Comparison of ENCODE assay signal across 14 cellular contexts in genomic region chrX:154348646-154349358, GRCh38. TPM values are rescaled to one million over a fixed set of nuclear protein-coding genes. Genes with fewer than 3 reads are reported as not detected.
A peak's percentile ranks its signal among the peaks of the same experiment; 100 is the strongest.
DNase-seq lines count a peak whose midpoint lies in the region; ATAC-seq and TF ChIP-seq lines count a peak whose summit lies in the region.
"Had no signal": no experiment of that assay in that cellular context is flagged by ENCODE, and none has a peak within 500 bp of the region (broad histone marks: within the 10 kb centered on the region; RNA-seq: fewer than 3 reads in every experiment).

No MANE protein-coding gene starts in this region.

- H3K36me3 Mint-ChIP-seq in activated CD8-positive, alpha-beta T cell treated with anti-CD3 and anti-CD28 coated beads for 36 hours (ENCODE audit: low read depth): peaks cover 20% of the 10 kb centered on the region

- H3K27me3 ChIP-seq in lower lobe of right lung (ENCODE audit: low read depth): no peaks in the 10 kb centered on the region
- H3K27me3 ChIP-seq: adrenal gland, right lobe of liver, upper lobe of left lung had no signal

- H3K27me3 Mint-ChIP-seq in activated CD8-positive, alpha-beta T cell treated with anti-CD3 and anti-CD28 coated beads for 36 hours: no peaks in the 10 kb centered on the region

- H3K27ac Mint-ChIP-seq in activated CD8-positive, alpha-beta T cell treated with anti-CD3 and anti-CD28 coated beads for 36 hours: peak overlapping the region; percentile 55

- H3K9me3 Mint-ChIP-seq in activated CD8-positive, alpha-beta T cell treated with anti-CD3 and anti-CD28 coated beads for 36 hours: no peaks in the 10 kb centered on the region

- peaks cover 45% of the 10 kb centered on the region for H3K4me1 Mint-ChIP-seq in activated CD8-positive, alpha-beta T cell treated with anti-CD3 and anti-CD28 coated beads for 36 hours (ENCODE audit: low read depth)

- no peak overlapping the region for H3K27ac ChIP-seq in lower lobe of right lung
- H3K27ac ChIP-seq: adrenal gland, right lobe of liver, upper lobe of left lung had no signal

- H3K36me3 ChIP-seq in lower lobe of right lung: peaks cover 52% of the 10 kb centered on the region

- no peak for TF ChIP-seq CTCF in activated CD8-positive, alpha-beta T cell treated with anti-CD3 and anti-CD28 coated beads for 36 hours (IDR thresholded peaks at IDR 0.05)
- TF ChIP-seq CTCF in lower lobe of right lung (IDR thresholded peaks at IDR 0.05): no peak

- H3K4me3 ChIP-seq in lower lobe of right lung: no peak overlapping the region
- H3K4me3 ChIP-seq: adrenal gland, right lobe of liver, upper lobe of left lung had no signal

- peaks cover 25% of the 10 kb centered on the region for H3K4me1 ChIP-seq in lower lobe of right lung
- H3K4me1 ChIP-seq: adrenal gland had no signal

- intact Hi-C loops in activated CD8-positive, alpha-beta T cell treated with anti-CD3 and anti-CD28 coated beads for 36 hours (cut with micrococcal nuclease): no loop called here
- intact Hi-C loops in lower lobe of right lung (cut with DNase I): no loop called here

- no peaks in the 10 kb centered on the region for H3K9me3 ChIP-seq in lower lobe of right lung
- H3K9me3 ChIP-seq: adrenal gland, right lobe of liver, upper lobe of left lung had no signal

- POLR2A ChIA-PET in activated CD8-positive, alpha-beta T cell treated with anti-CD3 and anti-CD28 coated beads for 36 hours (lab: Charles Lee): interaction anchor here (0.8 to 3.9 kb wide), 4 partner anchors 13 to 51 kb away, joined by 3 to 21 read pairs (median 5); partner anchors contain the start of gene RPL10

- peak; percentile 1 for DNase-seq in stimulated activated CD4-positive, alpha-beta T cell treated with anti-CD3 and anti-CD28 coated beads, Interleukin-15, amount 100 ng/mL, for 24 hours
- no peak for DNase-seq in stimulated activated CD4-positive, alpha-beta T cell treated with anti-CD3 and anti-CD28 coated beads, Interleukin-4, amount 100 ng/mL, for 4 hours
- DNase-seq in activated CD8-positive, alpha-beta T cell treated with anti-CD3 and anti-CD28 coated beads for 36 hours: no peak
- DNase-seq in lower lobe of right lung: peak; percentile 32
- no peak for DNase-seq in AML-193 (lab: John Stamatoyannopoulos, UW)
- no peak for DNase-seq in 8988T
- DNase-seq: effector CD8-positive, alpha-beta T cell; NCI-H446 treated with DMSO at 0.1 percent for 48 hours; SHP77 had no signal

- ATAC-seq in activated CD8-positive, alpha-beta T cell treated with anti-CD3 and anti-CD28 coated beads for 36 hours: no peak
- ATAC-seq in lower lobe of right lung (no peak), HG03457 (IDR thresholded peaks at IDR 0.05; ENCODE audit: unreplicated experiment) (no peak), GM21381 (IDR thresholded peaks at IDR 0.05; ENCODE audit: unreplicated experiment) (no peak)
- ATAC-seq: right lobe of liver had no signal

- no peak overlapping the region for H3K4me3 Mint-ChIP-seq in activated CD8-positive, alpha-beta T cell treated with anti-CD3 and anti-CD28 coated beads for 36 hours

- CTCF ChIA-PET in activated CD8-positive, alpha-beta T cell treated with anti-CD3 and anti-CD28 coated beads for 36 hours (lab: Charles Lee): no interaction called here

RNA-seq across cellular contexts. Expression of gene FLNA, which starts 25.6 kb away (rescaled TPM):
- total RNA-seq in activated CD8-positive, alpha-beta T cell treated with anti-CD3 and anti-CD28 coated beads for 36 hours: 1,000 to 10,000 TPM; 1,057 to 1,091 TPM
- total RNA-seq in lower lobe of right lung: 1,080 TPM

RNA-seq across cellular contexts. Expression of gene EMD, which starts 30.3 kb away (rescaled TPM):
- 10 to 100 TPM; 92.4 to 96.6 TPM for total RNA-seq in activated CD8-positive, alpha-beta T cell treated with anti-CD3 and anti-CD28 coated beads for 36 hours
- 50.9 TPM for total RNA-seq in lower lobe of right lung

RNA-seq across cellular contexts. Expression of gene RPL10, which starts 49.4 kb away (rescaled TPM):
- 1,000 to 10,000 TPM; 3,574 to 3,675 TPM for total RNA-seq in activated CD8-positive, alpha-beta T cell treated with anti-CD3 and anti-CD28 coated beads for 36 hours
- 2,678 TPM for total RNA-seq in lower lobe of right lung

RNA-seq across cellular contexts. Expression of gene TKTL1, which starts 53.2 kb away (rescaled TPM):
- total RNA-seq in activated CD8-positive, alpha-beta T cell treated with anti-CD3 and anti-CD28 coated beads for 36 hours: 1 to 10 TPM in 1 of 2 experiments, under 1 TPM in 1; 0.67 to 1.0 TPM
- total RNA-seq in lower lobe of right lung: not detected

RNA-seq across cellular contexts. Expression of gene TEX28, which starts 53.9 kb away (rescaled TPM):
- not detected for total RNA-seq in activated CD8-positive, alpha-beta T cell treated with anti-CD3 and anti-CD28 coated beads for 36 hours
- not detected for total RNA-seq in lower lobe of right lung
- total RNA-seq: right lobe of liver, upper lobe of left lung had no signal

Comparison
In these comparisons a context has a peak if more than half of its experiments do, and no peak if none do; other contexts are left out.
1. DNase-seq: peak in stimulated activated CD4-positive, alpha-beta T cell treated with anti-CD3 and anti-CD28 coated beads, Interleukin-15, amount 100 ng/mL, for 24 hours (single experiment) and lower lobe of right lung (single experiment); none in stimulated activated CD4-positive, alpha-beta T cell treated with anti-CD3 and anti-CD28 coated beads, Interleukin-4, amount 100 ng/mL, for 4 hours (0 of 2), activated CD8-positive, alpha-beta T cell treated with anti-CD3 and anti-CD28 coated beads for 36 hours (single experiment), AML-193 (0 of 2) and 8988T (single experiment).